Comparison of ENCODE assay signal across 21 cellular contexts in the genomic region with DNA sequence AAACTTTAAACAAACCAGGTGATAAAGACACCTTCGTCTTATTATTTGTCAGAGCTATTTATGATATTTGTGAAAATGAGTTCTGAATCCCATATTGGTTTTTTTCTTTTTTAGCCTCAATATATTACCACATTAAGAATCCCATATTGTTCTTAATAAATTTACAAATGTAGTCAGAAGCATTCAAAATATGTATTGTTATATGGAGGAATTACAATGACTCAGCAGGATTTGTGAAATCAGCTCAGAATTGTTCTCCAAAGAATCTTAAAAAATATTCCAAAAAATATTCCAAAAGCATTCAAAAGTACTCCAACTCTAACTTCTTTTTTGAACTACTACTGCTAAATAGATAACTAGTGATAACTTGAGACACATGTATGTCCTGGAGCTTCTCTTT. TPM values are rescaled to one million over a fixed set of nuclear protein-coding genes. Genes with fewer than 3 reads are reported as not detected.
"Had no signal": no experiment of that assay in that cellular context is flagged by ENCODE, and none has a peak within 500 bp of the region (broad histone marks: within the 10 kb centered on the region; RNA-seq: fewer than 3 reads in every experiment).

No MANE protein-coding gene starts in this region.

- H3K36me3 ChIP-seq: ascending aorta, brain microvascular endothelial cell, colonic mucosa, gastrocnemius medialis, ovary, prostate gland, thyroid gland had no signal

- H3K4me3 ChIP-seq: ascending aorta, colonic mucosa, gastrocnemius medialis, ovary, prostate gland, thyroid gland had no signal

- H3K9me3 ChIP-seq: ascending aorta, colonic mucosa, gastrocnemius medialis, ovary, prostate gland, thyroid gland had no signal

- H3K27me3 ChIP-seq: ascending aorta, brain microvascular endothelial cell, colonic mucosa, ovary, thyroid gland had no signal

- H3K27ac ChIP-seq: ascending aorta, brain microvascular endothelial cell, colonic mucosa, epithelial cell of prostate, gastrocnemius medialis, ovary, prostate gland, thyroid gland had no signal

- DNase-seq: activated CD4-positive, alpha-beta T cell treated with anti-CD3 and anti-CD28 coated beads, Interleukin-2, amount 10 ng/mL, durations not matched to agents 24 days and 14 days; activated CD8-positive, alpha-beta T cell treated with anti-CD3 and anti-CD28 coated beads for 36 hours; activated gamma-delta T cell; brain microvascular endothelial cell; colonic mucosa; endodermal cell; gastrocnemius medialis; hypothalamus; left cardiac atrium; ovary; stimulated activated CD4-positive, alpha-beta T cell treated with anti-CD3 and anti-CD28 coated beads, Interleukin-4, amount 100 ng/mL, for 4 hours; substantia nigra; thyroid gland had no signal

- H3K4me1 ChIP-seq: ascending aorta, colonic mucosa, gastrocnemius medialis, prostate gland had no signal

RNA-seq across cellular contexts. Expression of a gene that starts 21.2 kb away (rescaled TPM):
- total RNA-seq: activated CD4-positive, alpha-beta T cell treated with anti-CD3 and anti-CD28 coated beads, Interleukin-2, amount 10 ng/mL, durations not matched to agents 24 days and 14 days; activated CD8-positive, alpha-beta T cell treated with anti-CD3 and anti-CD28 coated beads for 36 hours; activated T-helper 1 cell treated with anti-CD3 and anti-CD28 coated beads, Interleukin-12 subunit alpha, Interleukin-12 subunit beta, Interleukin-2, Interleukin-4 antibody, amounts not matched to agents 30 ng/mL and 10 ng/mL and 1 ng/mL, durations not matched to agents 14 hours and 24 hours and 36 hours; ascending aorta; natural killer cell treated with Interleukin-12 subunit alpha and Interleukin-12 subunit beta and Interleukin-15 and Interleukin-18, amount 100 ng/mL, for 72 hours; T-helper 2 cell treated with Interferon-gamma antibody and Interleukin-4, amounts not matched to agents 100 ng/mL and 5 ng/mL, for 36 hours; ureter had no signal
- polyA plus RNA-seq: fibroblast of lung had no signal
